Comparison of ENCODE assay signal across 10 cellular contexts in genomic region chr2:181106789-181107418, GRCh38.
A peak's percentile ranks its signal among the peaks of the same experiment; 100 is the strongest.
DNase-seq lines count a peak whose midpoint lies in the region; ATAC-seq and TF ChIP-seq lines count a peak whose summit lies in the region.
"Had no signal": no experiment of that assay in that cellular context is flagged by ENCODE, and none has a peak within 500 bp of the region (broad histone marks: within the 10 kb centered on the region; RNA-seq: fewer than 3 reads in every experiment).

No MANE protein-coding gene starts in this region.

- no peak overlapping the region for H3K4me3 ChIP-seq in naive thymus-derived CD4-positive, alpha-beta T cell (ENCODE audit: low read length)
- H3K4me3 ChIP-seq: skin epidermis had no signal

- peaks cover 30 to 34% of the 10 kb centered on the region in 2 donors for H3K4me1 ChIP-seq in naive thymus-derived CD4-positive, alpha-beta T cell (ENCODE audit: control insufficient read depth in 2 of 2, insufficient read depth in 2 of 2, low read length in 2 of 2)

- peaks cover 60% of the 10 kb centered on the region for H3K4me1 Mint-ChIP-seq in activated CD4-positive, alpha-beta memory T cell treated with anti-CD3 and anti-CD28 coated beads, Interleukin-2, amount 10 ng/mL, durations not matched to agents 7 days and 5 days
- H3K4me1 Mint-ChIP-seq in naive thymus-derived CD4-positive, alpha-beta T cell, result peaks cover 13 to 58% (median 40%) of the 10 kb centered on the region in 7 donors
- H3K4me1 Mint-ChIP-seq in CD14-positive monocyte, result peaks cover 10% of the 10 kb centered on the region

- CTCF ChIA-PET in GM10248 (lab: Yijun Ruan, JAX), result interaction anchor here (0.9 to 3.4 kb wide), 6 partner anchors 14 to 362 kb away, joined by 3 to 33 read pairs (median 4); partner anchors contain the start of gene ITGA4
- CTCF ChIA-PET in activated CD4-positive, alpha-beta memory T cell treated with anti-CD3 and anti-CD28 coated beads, Interleukin-2, amount 10 ng/mL, durations not matched to agents 7 days and 5 days (lab: Charles Lee), result interaction anchor here (1.2 to 4.8 kb wide), 8 partner anchors 17 to 364 kb away, joined by 3 to 69 read pairs (median 4); partner anchors contain the start of gene ITGA4
- CTCF ChIA-PET in naive thymus-derived CD4-positive, alpha-beta T cell (lab: Charles Lee), result interaction anchor here (1.3 to 4.7 kb wide), 6 partner anchors 17 to 360 kb away, joined by 3 to 43 read pairs (median 30); partner anchors contain the start of gene ITGA4

- intact Hi-C loops in naive thymus-derived CD4-positive, alpha-beta T cell (cut with micrococcal nuclease), result loop anchor here in 1 of 2 donors (1.0 to 2.0 kb wide), 6 partner anchors 9 to 118 kb away; no protein-coding TSS in a partner anchor
- intact Hi-C loops in CD14-positive monocyte (cut with micrococcal nuclease), result loop anchor here in 1 of 2 donors (10.0 kb wide), 1 partner anchor 358 kb away; no protein-coding TSS in a partner anchor

- peak overlapping the region; percentile 3 for H3K27ac ChIP-seq in naive thymus-derived CD4-positive, alpha-beta T cell (ENCODE audit: low read depth, low read length)
- H3K27ac ChIP-seq: skin epidermis, VCaP had no signal

- H3K9me3 ChIP-seq in naive thymus-derived CD4-positive, alpha-beta T cell (ENCODE audit: control insufficient read depth in 2 of 3, low read length in 3 of 3), result no peaks in the 10 kb centered on the region

- DNase-seq in GM10248 (ENCODE audit: extremely low spot score), result peak; percentile 60
- DNase-seq in HPDE6-E6E7 (ENCODE audit: extremely low spot score), result peak; percentile 66
- DNase-seq in activated CD4-positive, alpha-beta memory T cell treated with anti-CD3 and anti-CD28 coated beads, Interleukin-2, amount 10 ng/mL, durations not matched to agents 7 days and 5 days, result peak; percentile 40
- DNase-seq in naive thymus-derived CD4-positive, alpha-beta T cell, result peak in 1 of 9 donors; percentile 8
- DNase-seq in NCI-H524 treated with DMSO at 0.1 percent for 48 hours (lab: John Stamatoyannopoulos, UW), result no peak
- no peak for DNase-seq in CD14-positive monocyte (ENCODE audit: low spot score)
- DNase-seq in SHP77 (lab: John Stamatoyannopoulos, UW), result no peak

- ATAC-seq in GM21526 (IDR thresholded peaks at IDR 0.05; ENCODE audit: low FRiP score, unreplicated experiment), result peak; percentile 99
- peak; percentile 57 for ATAC-seq in naive thymus-derived CD4-positive, alpha-beta T cell

- H3K9me3 Mint-ChIP-seq in activated CD4-positive, alpha-beta memory T cell treated with anti-CD3 and anti-CD28 coated beads, Interleukin-2, amount 10 ng/mL, durations not matched to agents 7 days and 5 days, result peaks cover 10% of the 10 kb centered on the region
- peaks cover 0 to 11% (median 0%) of the 10 kb centered on the region in 11 donors for H3K9me3 Mint-ChIP-seq in naive thymus-derived CD4-positive, alpha-beta T cell
- H3K9me3 Mint-ChIP-seq in CD14-positive monocyte, result no peaks in the 10 kb centered on the region

- POLR2A ChIA-PET in GM10248 (lab: Yijun Ruan, JAX), result no interaction called here
- POLR2A ChIA-PET in activated CD4-positive, alpha-beta memory T cell treated with anti-CD3 and anti-CD28 coated beads, Interleukin-2, amount 10 ng/mL, durations not matched to agents 7 days and 5 days (lab: Charles Lee), result interaction anchor here (0.6 to 9.8 kb wide), 22 partner anchors 15 to 365 kb away, joined by 3 to 229 read pairs (median 6); partner anchors contain the start of gene ITGA4
- POLR2A ChIA-PET in naive thymus-derived CD4-positive, alpha-beta T cell (lab: Charles Lee), result interaction anchor here (0.5 to 1.6 kb wide), 7 partner anchors 8 to 350 kb away, joined by 3 to 5 read pairs (median 3); partner anchors contain the start of gene ITGA4

- H3K27me3 Mint-ChIP-seq in activated CD4-positive, alpha-beta memory T cell treated with anti-CD3 and anti-CD28 coated beads, Interleukin-2, amount 10 ng/mL, durations not matched to agents 7 days and 5 days, result no peaks in the 10 kb centered on the region
- peaks cover 0 to 4% (median 0%) of the 10 kb centered on the region in 5 donors for H3K27me3 Mint-ChIP-seq in naive thymus-derived CD4-positive, alpha-beta T cell
- H3K27me3 Mint-ChIP-seq in CD14-positive monocyte (ENCODE audit: low read depth in 3 of 3), result peaks cover 0 to 4% (median 1%) of the 10 kb centered on the region in 3 donors

- H3K36me3 Mint-ChIP-seq in activated CD4-positive, alpha-beta memory T cell treated with anti-CD3 and anti-CD28 coated beads, Interleukin-2, amount 10 ng/mL, durations not matched to agents 7 days and 5 days (ENCODE audit: low read depth), result peaks cover 18% of the 10 kb centered on the region
- H3K36me3 Mint-ChIP-seq in naive thymus-derived CD4-positive, alpha-beta T cell, result peaks cover 0 to 31% (median 4%) of the 10 kb centered on the region in 5 donors
- peaks cover 0 to 2% of the 10 kb centered on the region in 2 donors for H3K36me3 Mint-ChIP-seq in CD14-positive monocyte

- no peaks in the 10 kb centered on the region for H3K27me3 ChIP-seq in naive thymus-derived CD4-positive, alpha-beta T cell (ENCODE audit: control insufficient read depth in 2 of 2, insufficient read depth in 2 of 2, low read length in 2 of 2)

- TF ChIP-seq CTCF in GM10248 (IDR thresholded peaks at IDR 0.05; ENCODE audit: control extremely low read depth, extremely low read depth, low read depth, missing control alignments) (no peak), CD14-positive monocyte (IDR thresholded peaks at IDR 0.05) (no peak)

- no peaks in the 10 kb centered on the region for H3K36me3 ChIP-seq in naive thymus-derived CD4-positive, alpha-beta T cell (ENCODE audit: control insufficient read depth in 2 of 3, insufficient read depth in 3 of 3, low read length in 3 of 3)

- peak overlapping the region; percentile 50 for H3K4me3 Mint-ChIP-seq in activated CD4-positive, alpha-beta memory T cell treated with anti-CD3 and anti-CD28 coated beads, Interleukin-2, amount 10 ng/mL, durations not matched to agents 7 days and 5 days
- peak overlapping the region in 9 of 10 donors; percentile 12 to 83 (median 45) for H3K4me3 Mint-ChIP-seq in naive thymus-derived CD4-positive, alpha-beta T cell
- H3K4me3 Mint-ChIP-seq in CD14-positive monocyte, result no peak overlapping the region

- peak overlapping the region; percentile 81 for H3K27ac Mint-ChIP-seq in activated CD4-positive, alpha-beta memory T cell treated with anti-CD3 and anti-CD28 coated beads, Interleukin-2, amount 10 ng/mL, durations not matched to agents 7 days and 5 days
- peak overlapping the region; percentile 36 to 94 (median 79) for H3K27ac Mint-ChIP-seq in naive thymus-derived CD4-positive, alpha-beta T cell
- H3K27ac Mint-ChIP-seq in CD14-positive monocyte, result peak overlapping the region in 3 of 7 donors; percentile 5 to 63 (median 31)

Comparison
In these comparisons a context has a peak if more than half of its experiments do, and no peak if none do; other contexts are left out.
1. DNase-seq: peak in GM10248 (single experiment), HPDE6-E6E7 (single experiment) and activated CD4-positive, alpha-beta memory T cell treated with anti-CD3 and anti-CD28 coated beads, Interleukin-2, amount 10 ng/mL, durations not matched to agents 7 days and 5 days (single experiment); none in NCI-H524 treated with DMSO at 0.1 percent for 48 hours (single experiment), CD14-positive monocyte (single experiment) and SHP77 (0 of 2).
2. H3K4me3 Mint-ChIP-seq: peak in activated CD4-positive, alpha-beta memory T cell treated with anti-CD3 and anti-CD28 coated beads, Interleukin-2, amount 10 ng/mL, durations not matched to agents 7 days and 5 days (single experiment) and naive thymus-derived CD4-positive, alpha-beta T cell (9 of 10); none in CD14-positive monocyte (0 of 2).